Comparison of ENCODE assay signal across 22 cellular contexts in the genomic region with DNA sequence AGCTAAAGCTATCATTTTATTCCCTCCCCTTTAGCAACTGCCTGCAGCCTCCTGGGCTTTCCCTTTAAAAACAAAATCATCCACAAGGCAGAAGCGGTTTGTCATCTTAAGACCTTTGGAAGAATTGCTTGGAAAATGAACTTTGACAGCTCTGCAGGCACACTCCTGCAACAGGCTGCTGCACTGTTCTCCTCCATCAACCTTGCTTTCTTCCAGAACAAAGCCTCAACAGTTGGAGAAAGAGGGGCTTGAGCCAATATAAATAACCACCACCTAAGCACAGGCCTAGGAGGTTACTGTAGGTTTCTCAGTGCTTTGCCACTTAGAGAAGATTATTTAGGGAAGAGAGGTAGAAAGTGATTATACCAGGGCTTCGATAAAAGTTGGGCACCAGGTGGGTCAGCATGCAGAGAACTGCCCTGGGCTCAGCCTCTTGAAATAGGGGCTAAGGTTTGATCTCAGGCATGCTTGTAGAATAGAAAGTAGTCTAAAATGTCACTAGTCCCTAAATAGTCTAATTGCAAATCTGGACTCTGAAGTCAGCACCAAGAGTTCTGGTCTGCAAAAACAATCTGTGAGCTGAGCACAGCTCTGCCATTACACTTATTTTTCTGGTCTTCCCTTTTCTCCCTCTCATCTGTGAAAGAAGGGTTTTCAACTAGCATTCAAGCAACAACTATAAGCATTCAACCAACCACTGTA.
A peak's percentile ranks its signal among the peaks of the same experiment; 100 is the strongest.
DNase-seq lines count a peak whose midpoint lies in the region; ATAC-seq and TF ChIP-seq lines count a peak whose summit lies in the region.
"Had no signal": no experiment of that assay in that cellular context is flagged by ENCODE, and none has a peak within 500 bp of the region (broad histone marks: within the 10 kb centered on the region; RNA-seq: fewer than 3 reads in every experiment).

No MANE protein-coding gene starts in this region.

- DNase-seq in SKM-1 treated with dmso at 0.1 percent for 144 hours (lab: John Stamatoyannopoulos, UW; ENCODE audit: unreplicated experiment) (peak; percentile 43), SKM-1 (lab: John Stamatoyannopoulos, UW; ENCODE audit: unreplicated experiment) (no peak), astrocyte of the hippocampus (ENCODE audit: low read depth, low spot score) (peak; percentile 61), cardiac septum (ENCODE audit: low spot score) (no peak), WTC11 (ENCODE audit: low spot score) (no peak), amniotic stem cell (lab: John Stamatoyannopoulos, UW) (no peak)
- DNase-seq in activated CD4-positive, CD25-positive, alpha-beta regulatory T cell treated with anti-CD3 and anti-CD28 coated beads, Interleukin-2, amount 50 U/mL, for 72 hours = no peak
- DNase-seq: activated CD4-positive, alpha-beta T cell treated with anti-CD3 and anti-CD28 coated beads for 4 hours; activated gamma-delta T cell treated with Interleukin-2 at 50 U/mL for 16 hours; activated T-cell treated with anti-CD3 and anti-CD28 coated beads, Interleukin-2, amount 50 U/mL, for 4 hours; CD4-positive, alpha-beta memory T cell; DMS 273 treated with DMSO at 0.1 percent for 48 hours; effector CD8-positive, alpha-beta T cell; erythroblast; foreskin fibroblast; GM23248; heart right ventricle; NCI-H146; NCI-H510A; nucleus accumbens; stimulated activated naive CD8-positive, alpha-beta T cell treated with anti-CD3 and anti-CD28 coated beads, Interleukin-15, amount 100 ng/mL, for 72 hours had no signal

- POLR2A ChIA-PET in WTC11 (lab: Charles Lee) = no interaction called here

- no peaks in the 10 kb centered on the region for H3K9me3 Mint-ChIP-seq in nephron
- H3K9me3 Mint-ChIP-seq in WTC11 = peaks cover 13% of the 10 kb centered on the region
- H3K9me3 Mint-ChIP-seq: activated T-cell treated with anti-CD3 and anti-CD28 coated beads, Interleukin-2, amount 50 U/mL, for 4 hours; stimulated activated naive CD8-positive, alpha-beta T cell treated with anti-CD3 and anti-CD28 coated beads, Interleukin-15, amount 100 ng/mL, for 72 hours had no signal

- H3K4me1 Mint-ChIP-seq in nephron (peaks cover 58% of the 10 kb centered on the region), WTC11 (peaks cover 20% of the 10 kb centered on the region)

- no peak for TF ChIP-seq CTCF in nephron (IDR thresholded peaks at IDR 0.05; ENCODE audit: unreplicated experiment in 3 of 3)
- TF ChIP-seq CTCF in WTC11 (IDR thresholded peaks at IDR 0.05) = no peak

- H3K4me3 Mint-ChIP-seq in nephron (no peak overlapping the region), WTC11 (no peak overlapping the region)
- H3K4me3 Mint-ChIP-seq: activated T-cell treated with anti-CD3 and anti-CD28 coated beads, Interleukin-2, amount 50 U/mL, for 4 hours; CD4-positive, alpha-beta memory T cell; stimulated activated naive CD8-positive, alpha-beta T cell treated with anti-CD3 and anti-CD28 coated beads, Interleukin-15, amount 100 ng/mL, for 72 hours had no signal

- CTCF ChIA-PET in WTC11 (lab: Charles Lee) = interaction anchor here (0.5 to 1.2 kb wide), 2 partner anchors 22 to 23 kb away, joined by 3 to 4 read pairs; no protein-coding TSS in a partner anchor

- H3K27ac Mint-ChIP-seq in nephron (peak overlapping the region; percentile 68 to 89 (median 88)), WTC11 (no peak overlapping the region)
- H3K27ac Mint-ChIP-seq: CD4-positive, alpha-beta memory T cell; stimulated activated naive CD8-positive, alpha-beta T cell treated with anti-CD3 and anti-CD28 coated beads, Interleukin-15, amount 100 ng/mL, for 72 hours had no signal

- no peaks in the 10 kb centered on the region for H3K27me3 Mint-ChIP-seq in nephron (ENCODE audit: low read depth)
- no peaks in the 10 kb centered on the region; the same call in 1 of the 2 replicates for H3K27me3 Mint-ChIP-seq in WTC11 (ENCODE audit: low read depth)
- H3K27me3 Mint-ChIP-seq: stimulated activated naive CD8-positive, alpha-beta T cell treated with anti-CD3 and anti-CD28 coated beads, Interleukin-15, amount 100 ng/mL, for 72 hours had no signal

- intact Hi-C loops in cardiac septum (cut with DNase I) = loop anchor here (10.0 kb wide), 1 partner anchor 462 kb away; no protein-coding TSS in a partner anchor

- no peak for ATAC-seq in WTC11
- ATAC-seq: activated T-cell treated with anti-CD3 and anti-CD28 coated beads, Interleukin-2, amount 50 U/mL, for 4 hours; heart right ventricle; stimulated activated naive CD8-positive, alpha-beta T cell treated with anti-CD3 and anti-CD28 coated beads, Interleukin-15, amount 100 ng/mL, for 72 hours had no signal

- H3K36me3 Mint-ChIP-seq in nephron (ENCODE audit: low read depth) (no peaks in the 10 kb centered on the region), WTC11 (peaks cover 13% of the 10 kb centered on the region)
- H3K36me3 Mint-ChIP-seq: CD4-positive, alpha-beta memory T cell had no signal

TF ChIP-seq in WTC11, 78 proteins besides CTCF, POLR2A, EP300 and RAD21:
- no peak for TF ChIP-seq ETV6 (CRISPR knock-in tag; IDR thresholded peaks at IDR 0.05)
- TF ChIP-seq ZBTB21 (CRISPR knock-in tag; IDR thresholded peaks at IDR 0.05; ENCODE audit: borderline replicate concordance) = no peak
- no peak for TF ChIP-seq HMGA2 (CRISPR knock-in tag; IDR thresholded peaks at IDR 0.05)
- TF ChIP-seq, protein P1, sequence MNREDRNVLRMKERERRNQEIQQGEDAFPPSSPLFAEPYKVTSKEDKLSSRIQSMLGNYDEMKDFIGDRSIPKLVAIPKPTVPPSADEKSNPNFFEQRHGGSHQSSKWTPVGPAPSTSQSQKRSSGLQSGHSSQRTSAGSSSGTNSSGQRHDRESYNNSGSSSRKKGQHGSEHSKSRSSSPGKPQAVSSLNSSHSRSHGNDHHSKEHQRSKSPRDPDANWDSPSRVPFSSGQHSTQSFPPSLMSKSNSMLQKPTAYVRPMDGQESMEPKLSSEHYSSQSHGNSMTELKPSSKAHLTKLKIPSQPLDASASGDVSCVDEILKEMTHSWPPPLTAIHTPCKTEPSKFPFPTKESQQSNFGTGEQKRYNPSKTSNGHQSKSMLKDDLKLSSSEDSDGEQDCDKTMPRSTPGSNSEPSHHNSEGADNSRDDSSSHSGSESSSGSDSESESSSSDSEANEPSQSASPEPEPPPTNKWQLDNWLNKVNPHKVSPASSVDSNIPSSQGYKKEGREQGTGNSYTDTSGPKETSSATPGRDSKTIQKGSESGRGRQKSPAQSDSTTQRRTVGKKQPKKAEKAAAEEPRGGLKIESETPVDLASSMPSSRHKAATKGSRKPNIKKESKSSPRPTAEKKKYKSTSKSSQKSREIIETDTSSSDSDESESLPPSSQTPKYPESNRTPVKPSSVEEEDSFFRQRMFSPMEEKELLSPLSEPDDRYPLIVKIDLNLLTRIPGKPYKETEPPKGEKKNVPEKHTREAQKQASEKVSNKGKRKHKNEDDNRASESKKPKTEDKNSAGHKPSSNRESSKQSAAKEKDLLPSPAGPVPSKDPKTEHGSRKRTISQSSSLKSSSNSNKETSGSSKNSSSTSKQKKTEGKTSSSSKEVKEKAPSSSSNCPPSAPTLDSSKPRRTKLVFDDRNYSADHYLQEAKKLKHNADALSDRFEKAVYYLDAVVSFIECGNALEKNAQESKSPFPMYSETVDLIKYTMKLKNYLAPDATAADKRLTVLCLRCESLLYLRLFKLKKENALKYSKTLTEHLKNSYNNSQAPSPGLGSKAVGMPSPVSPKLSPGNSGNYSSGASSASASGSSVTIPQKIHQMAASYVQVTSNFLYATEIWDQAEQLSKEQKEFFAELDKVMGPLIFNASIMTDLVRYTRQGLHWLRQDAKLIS (CRISPR knock-in tag; IDR thresholded peaks at IDR 0.05; ENCODE audit: borderline replicate concordance) = no peak
- TF ChIP-seq, protein P2, sequence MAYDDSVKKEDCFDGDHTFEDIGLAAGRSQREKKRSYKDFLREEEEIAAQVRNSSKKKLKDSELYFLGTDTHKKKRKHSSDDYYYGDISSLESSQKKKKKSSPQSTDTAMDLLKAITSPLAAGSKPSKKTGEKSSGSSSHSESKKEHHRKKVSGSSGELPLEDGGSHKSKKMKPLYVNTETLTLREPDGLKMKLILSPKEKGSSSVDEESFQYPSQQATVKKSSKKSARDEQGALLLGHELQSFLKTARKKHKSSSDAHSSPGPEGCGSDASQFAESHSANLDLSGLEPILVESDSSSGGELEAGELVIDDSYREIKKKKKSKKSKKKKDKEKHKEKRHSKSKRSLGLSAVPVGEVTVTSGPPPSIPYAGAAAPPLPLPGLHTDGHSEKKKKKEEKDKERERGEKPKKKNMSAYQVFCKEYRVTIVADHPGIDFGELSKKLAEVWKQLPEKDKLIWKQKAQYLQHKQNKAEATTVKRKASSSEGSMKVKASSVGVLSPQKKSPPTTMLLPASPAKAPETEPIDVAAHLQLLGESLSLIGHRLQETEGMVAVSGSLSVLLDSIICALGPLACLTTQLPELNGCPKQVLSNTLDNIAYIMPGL (CRISPR knock-in tag; IDR thresholded peaks at IDR 0.05) = no peak
- TF ChIP-seq, protein P3, sequence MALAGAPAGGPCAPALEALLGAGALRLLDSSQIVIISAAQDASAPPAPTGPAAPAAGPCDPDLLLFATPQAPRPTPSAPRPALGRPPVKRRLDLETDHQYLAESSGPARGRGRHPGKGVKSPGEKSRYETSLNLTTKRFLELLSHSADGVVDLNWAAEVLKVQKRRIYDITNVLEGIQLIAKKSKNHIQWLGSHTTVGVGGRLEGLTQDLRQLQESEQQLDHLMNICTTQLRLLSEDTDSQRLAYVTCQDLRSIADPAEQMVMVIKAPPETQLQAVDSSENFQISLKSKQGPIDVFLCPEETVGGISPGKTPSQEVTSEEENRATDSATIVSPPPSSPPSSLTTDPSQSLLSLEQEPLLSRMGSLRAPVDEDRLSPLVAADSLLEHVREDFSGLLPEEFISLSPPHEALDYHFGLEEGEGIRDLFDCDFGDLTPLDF (CRISPR knock-in tag; IDR thresholded peaks at IDR 0.05) = no peak
- no peak for TF ChIP-seq CBFB (CRISPR knock-in tag; IDR thresholded peaks at IDR 0.05; ENCODE audit: low read depth)
- no peak for TF ChIP-seq JUN (CRISPR knock-in tag; IDR thresholded peaks at IDR 0.05)

Comparison
In these comparisons a context has a peak if more than half of its experiments do, and no peak if none do; other contexts are left out.
1. DNase-seq: peak in SKM-1 treated with dmso at 0.1 percent for 144 hours (single experiment) and astrocyte of the hippocampus (single experiment); none in SKM-1 (single experiment), cardiac septum (single experiment), activated CD4-positive, CD25-positive, alpha-beta regulatory T cell treated with anti-CD3 and anti-CD28 coated beads, Interleukin-2, amount 50 U/mL, for 72 hours (single experiment), WTC11 (single experiment) and amniotic stem cell (single experiment).